Comparison of ENCODE assay signal across 7 cellular contexts in genomic region chr20:36951198-36951976, GRCh38. TPM values are rescaled to one million over a fixed set of nuclear protein-coding genes. Genes with fewer than 3 reads are reported as not detected.
A peak's percentile ranks its signal among the peaks of the same experiment; 100 is the strongest.
DNase-seq lines count a peak whose midpoint lies in the region; ATAC-seq and TF ChIP-seq lines count a peak whose summit lies in the region.

SAMHD1 (minus strand) TSS chr20:36951708; CDS start chr20:36951643, 65 bp downstream.

- H3K27ac ChIP-seq in hepatocyte, result peak within 1 kb of the TSS; percentile 45

- H3K9me3 ChIP-seq in hepatocyte (ENCODE audit: low read depth), result no peaks in the 10 kb centered on the region

- peak; percentile 97 for DNase-seq in NCI-H2029 (lab: John Stamatoyannopoulos, UW)
- DNase-seq in T-helper 22 cell (ENCODE audit: low read depth), result peak; percentile 79
- DNase-seq in astrocyte of the cerebellum (ENCODE audit: low read depth), result peak; percentile 94
- DNase-seq in hepatocyte (ENCODE audit: low spot score), result peak; percentile 98
- peak; percentile 91 for DNase-seq in retina

- TF ChIP-seq CTCF in astrocyte of the cerebellum (IDR thresholded peaks at IDR 0.05; ENCODE audit: low read depth, low read length, missing control alignments) (no peak), hepatocyte (IDR thresholded peaks at IDR 0.05; ENCODE audit: poor library complexity) (no peak)

- peaks cover 7% of the 10 kb centered on the region for H3K4me1 ChIP-seq in hepatocyte (ENCODE audit: insufficient read depth)

- peak within 1 kb of the TSS; percentile 88 for H3K4me2 ChIP-seq in hepatocyte

- in situ Hi-C loops in astrocyte of the cerebellum (cut with HindIII; ENCODE audit: low sequenced_read_pairs), result no loop called here

- no peaks in the 10 kb centered on the region for H3K36me3 ChIP-seq in hepatocyte (replicated peaks; ENCODE audit: insufficient read depth, low read depth)

- H3K79me2 ChIP-seq in hepatocyte, result peaks cover 16% of the 10 kb centered on the region

- WGBS in hepatocyte (ENCODE audit: low lambda C conversion rate, missing lambda C conversion rate), result 2% methylated on average over 46 of the region's 66 CpGs

- peak within 1 kb of the TSS; percentile 83 for H2AFZ ChIP-seq in hepatocyte

- peak within 1 kb of the TSS; percentile 78 for H3K4me3 ChIP-seq in astrocyte of the cerebellum (ENCODE audit: low read depth, low read length)
- peak within 1 kb of the TSS; percentile 84 for H3K4me3 ChIP-seq in hepatocyte

- H4K20me1 ChIP-seq in hepatocyte (ENCODE audit: insufficient read depth, poor library complexity, severe bottlenecking), result no peaks in the 10 kb centered on the region

- no peaks in the 10 kb centered on the region for H3K27me3 ChIP-seq in hepatocyte

- no peaks in the 10 kb centered on the region for H3K9me2 ChIP-seq in hepatocyte (replicated peaks; ENCODE audit: insufficient read depth)

- ATAC-seq in GM18499 (IDR thresholded peaks at IDR 0.05; ENCODE audit: insufficient read depth, unreplicated experiment) (peak; percentile 62), HG02943 (IDR thresholded peaks at IDR 0.05; ENCODE audit: low read depth, unreplicated experiment) (peak; percentile 86)

RNA-seq across cellular contexts. Expression of gene SAMHD1, which starts in this region (rescaled TPM):
- 28.3 and 29.5 TPM in 2 replicates for total RNA-seq in hepatocyte
- 20.6 and 27.0 TPM in 2 replicates for polyA plus RNA-seq in hepatocyte

Comparison
In these comparisons a context has a peak if more than half of its experiments do, and no peak if none do; other contexts are left out.
1. Peak in every context shown above with its lines: DNase-seq, ATAC-seq, H3K4me3 ChIP-seq and H3K27ac ChIP-seq.